ENCODE assay signal across 8 cellular contexts in genomic region chr17:63826468-63827001, GRCh38. TPM values are rescaled to one million over a fixed set of nuclear protein-coding genes. Genes with fewer than 3 reads are reported as not detected.
DNase-seq lines count a peak whose midpoint lies in the region; ATAC-seq, FAIRE-seq and TF ChIP-seq lines count a peak whose summit lies in the region.

No MANE protein-coding gene starts in this region.

- H3K27ac ChIP-seq in iPS DF 6.9 (ENCODE audit: low read length) (no peak overlapping the region), small intestine (ENCODE audit: low read depth in 1 of 2, low read length in 1 of 2) (peak overlapping the region; percentile 35 to 86)

- H3K4me1 ChIP-seq in iPS DF 6.9 (ENCODE audit: control insufficient read depth, insufficient read depth, low read length) (no peaks in the 10 kb centered on the region), small intestine (ENCODE audit: control insufficient read depth in 2 of 2, insufficient read depth in 1 of 2, low read depth in 1 of 2, low read length in 1 of 2) (peaks cover 3 to 5% of the 10 kb centered on the region in 2 donors)

- H3K27ac Mint-ChIP-seq in activated naive CD8-positive, alpha-beta T cell treated with anti-CD3 and anti-CD28 coated beads, Interleukin-2, amount 10 ng/mL, durations not matched to agents 7 days and 5 days: peak overlapping the region; percentile 94

- in situ Hi-C loops in G401 (cut with HindIII; ENCODE audit: low sequenced_read_pairs): no loop called here

- FAIRE-seq in small intestine (lab: Jason Lieb, UNC): no peak

- TF ChIP-seq CTCF in GM12864 (IDR thresholded peaks at IDR 0.05; ENCODE audit: low read depth, low read length, missing control alignments): no peak

- peaks cover 58% of the 10 kb centered on the region for H3K4me1 Mint-ChIP-seq in activated naive CD8-positive, alpha-beta T cell treated with anti-CD3 and anti-CD28 coated beads, Interleukin-2, amount 10 ng/mL, durations not matched to agents 7 days and 5 days

- peak; percentile 4 for ATAC-seq in activated naive CD8-positive, alpha-beta T cell treated with anti-CD3 and anti-CD28 coated beads, Interleukin-2, amount 10 ng/mL, durations not matched to agents 7 days and 5 days (ENCODE audit: low read depth)
- no peak for ATAC-seq in HG02798 (IDR thresholded peaks at IDR 0.05; ENCODE audit: poor library complexity, unreplicated experiment)

- H3K9me3 Mint-ChIP-seq in activated naive CD8-positive, alpha-beta T cell treated with anti-CD3 and anti-CD28 coated beads, Interleukin-2, amount 10 ng/mL, durations not matched to agents 7 days and 5 days: no peaks in the 10 kb centered on the region

- peak overlapping the region; percentile 91 for H3K4me3 Mint-ChIP-seq in activated naive CD8-positive, alpha-beta T cell treated with anti-CD3 and anti-CD28 coated beads, Interleukin-2, amount 10 ng/mL, durations not matched to agents 7 days and 5 days

- H3K36me3 ChIP-seq in iPS DF 6.9 (ENCODE audit: control insufficient read depth, insufficient read depth, low read length): peaks cover 46% of the 10 kb centered on the region
- peaks cover 15 to 25% of the 10 kb centered on the region in 2 donors for H3K36me3 ChIP-seq in small intestine (ENCODE audit: control insufficient read depth in 2 of 2, insufficient read depth in 2 of 2, low read length in 2 of 2)

- peak overlapping the region; percentile 96 for H3K4me3 ChIP-seq in GM12864 (ENCODE audit: low read depth, low read length)
- peak overlapping the region; percentile 89 for H3K4me3 ChIP-seq in iPS DF 6.9 (ENCODE audit: low read length)
- H3K4me3 ChIP-seq in small intestine (ENCODE audit: low read depth in 1 of 2, low read length in 2 of 2): peak overlapping the region; percentile 82 to 84

- H3K27me3 Mint-ChIP-seq in activated naive CD8-positive, alpha-beta T cell treated with anti-CD3 and anti-CD28 coated beads, Interleukin-2, amount 10 ng/mL, durations not matched to agents 7 days and 5 days: no peaks in the 10 kb centered on the region

- DNase-seq in GM12864 (ENCODE audit: low read depth) (no peak), HPDE6-E6E7 (ENCODE audit: extremely low spot score) (peak; percentile 20), iPS DF 6.9 (ENCODE audit: low read depth, low spot score) (no peak), small intestine (peak; percentile 20), G401 (ENCODE audit: low spot score) (no peak), medulla oblongata (ENCODE audit: extremely low spot score) (no peak)
- DNase-seq in activated naive CD8-positive, alpha-beta T cell treated with anti-CD3 and anti-CD28 coated beads, Interleukin-2, amount 10 ng/mL, durations not matched to agents 7 days and 5 days: no peak

- no peaks in the 10 kb centered on the region for H3K9me3 ChIP-seq in iPS DF 6.9 (ENCODE audit: control insufficient read depth, insufficient read depth, low read length)
- no peaks in the 10 kb centered on the region for H3K9me3 ChIP-seq in small intestine (ENCODE audit: control insufficient read depth, low read depth)

- H3K27me3 ChIP-seq in iPS DF 6.9 (ENCODE audit: control insufficient read depth, insufficient read depth, low read length) (no peaks in the 10 kb centered on the region), small intestine (ENCODE audit: control insufficient read depth in 2 of 2, insufficient read depth in 2 of 2, low read length in 2 of 2) (no peaks in the 10 kb centered on the region)

- no CpG with 5 or more reads among the region's 31 CpGs for WGBS in iPS DF 6.9 (ENCODE audit: insufficient coverage, insufficient read length)
- 1% methylated on average over 31 of the region's 31 CpGs for WGBS in small intestine, 3 donors

- POLR2A ChIA-PET in activated naive CD8-positive, alpha-beta T cell treated with anti-CD3 and anti-CD28 coated beads, Interleukin-2, amount 10 ng/mL, durations not matched to agents 7 days and 5 days (lab: Charles Lee): interaction anchor here (0.7 to 7.4 kb wide), 7 partner anchors 8 to 132 kb away, joined by 3 to 83 read pairs (median 4); partner anchors contain the start of genes CCDC47, DDX42 and SMARCD2

- H3K36me3 Mint-ChIP-seq in activated naive CD8-positive, alpha-beta T cell treated with anti-CD3 and anti-CD28 coated beads, Interleukin-2, amount 10 ng/mL, durations not matched to agents 7 days and 5 days: peaks cover 48% of the 10 kb centered on the region

RNA-seq across cellular contexts. Expression of gene PSMC5, which starts 0.7 kb away (rescaled TPM):
- 100 to 1,000 TPM; 132 to 135 TPM for total RNA-seq in activated naive CD8-positive, alpha-beta T cell treated with anti-CD3 and anti-CD28 coated beads, Interleukin-2, amount 10 ng/mL, durations not matched to agents 7 days and 5 days
- polyA plus RNA-seq in small intestine: 100 to 1,000 TPM; 135 to 180 (median 152) TPM
- total RNA-seq in G401 (2014; rRNA removed; shearing (Covaris generic)): 114 and 133 TPM in 2 replicates

RNA-seq across cellular contexts. Expression of gene FTSJ3, which starts 0.9 kb away (rescaled TPM):
- 10 to 100 TPM; 56.7 to 58.6 TPM for total RNA-seq in activated naive CD8-positive, alpha-beta T cell treated with anti-CD3 and anti-CD28 coated beads, Interleukin-2, amount 10 ng/mL, durations not matched to agents 7 days and 5 days
- polyA plus RNA-seq in small intestine: 10 to 100 TPM; 13.9 to 23.9 (median 15.4) TPM
- 58.2 and 71.0 TPM in 2 replicates for total RNA-seq in G401 (2014; rRNA removed; shearing (Covaris generic))

RNA-seq across cellular contexts. Expression of gene SMARCD2, which starts 15.9 kb away (rescaled TPM):
- 100 to 1,000 TPM; 129 to 138 TPM for total RNA-seq in activated naive CD8-positive, alpha-beta T cell treated with anti-CD3 and anti-CD28 coated beads, Interleukin-2, amount 10 ng/mL, durations not matched to agents 7 days and 5 days
- polyA plus RNA-seq in small intestine: 10 to 100 TPM; 44.0 to 95.3 (median 54.3) TPM
- total RNA-seq in G401 (2014; rRNA removed; shearing (Covaris generic)): 128 and 144 TPM in 2 replicates

RNA-seq across cellular contexts. Expression of gene CSH2, which starts 46.9 kb away (rescaled TPM):
- total RNA-seq in activated naive CD8-positive, alpha-beta T cell treated with anti-CD3 and anti-CD28 coated beads, Interleukin-2, amount 10 ng/mL, durations not matched to agents 7 days and 5 days: not detected
- polyA plus RNA-seq in small intestine: not detected
- not detected in 2 replicates for total RNA-seq in G401 (2014; rRNA removed; shearing (Covaris generic))

RNA-seq across cellular contexts. Expression of gene DDX42, which starts 52.6 kb away (rescaled TPM):
- 100 to 1,000 TPM; 126 to 143 TPM for total RNA-seq in activated naive CD8-positive, alpha-beta T cell treated with anti-CD3 and anti-CD28 coated beads, Interleukin-2, amount 10 ng/mL, durations not matched to agents 7 days and 5 days
- 10 to 100 TPM; 43.5 to 52.2 (median 51.0) TPM for polyA plus RNA-seq in small intestine
- total RNA-seq in G401 (2014; rRNA removed; shearing (Covaris generic)): 28.1 and 52.8 TPM in 2 replicates

Comparison
In these comparisons a context has a peak if more than half of its experiments do, and no peak if none do; other contexts are left out.
1. DNase-seq: peak in HPDE6-E6E7 (single experiment) and small intestine (single experiment); none in GM12864 (single experiment), activated naive CD8-positive, alpha-beta T cell treated with anti-CD3 and anti-CD28 coated beads, Interleukin-2, amount 10 ng/mL, durations not matched to agents 7 days and 5 days (single experiment), iPS DF 6.9 (single experiment), G401 (single experiment) and medulla oblongata (single experiment).
2. Peak in every context shown above with its lines, with median percentiles within 50 percentile points of each other: H3K4me3 ChIP-seq.